19 cellular contexts compared by ENCODE assay signal in genomic region chr14:50366115-50366514, GRCh38. TPM values are rescaled to one million over a fixed set of nuclear protein-coding genes. Genes with fewer than 3 reads are reported as not detected.
DNase-seq lines count a peak whose midpoint lies in the region; ATAC-seq and TF ChIP-seq lines count a peak whose summit lies in the region.
"Had no signal": no experiment of that assay in that cellular context is flagged by ENCODE, and none has a peak within 500 bp of the region (broad histone marks: within the 10 kb centered on the region; RNA-seq: fewer than 3 reads in every experiment).

No MANE protein-coding gene starts in this region.

- WGBS in IMR-90 (ENCODE audit: extremely low coverage in 2 of 2, insufficient read length in 1 of 2), 2 experiments: 71% methylated on average over 2 of the region's 3 CpGs; no CpG with 5 or more reads in 1 of the 2 experiments
- WGBS in SK-N-SH (ENCODE audit: low lambda C conversion rate): 95% methylated on average over 3 of the region's 3 CpGs

- peaks cover 16% of the 10 kb centered on the region for H3K9me1 ChIP-seq in IMR-90 (ENCODE audit: insufficient read depth, low read length)

- in situ Hi-C loops in IMR-90 (cut with MboI; ENCODE audit: low sequenced_read_pairs): no loop called here

- H3K79me1 ChIP-seq in IMR-90 (ENCODE audit: low read depth in 1 of 2, low read length in 2 of 2): no peaks in the 10 kb centered on the region; a peak in 1 of 4 replicates

- H3K27me3 ChIP-seq in IMR-90 (ENCODE audit: control insufficient read depth, insufficient read depth, low read length) (no peaks in the 10 kb centered on the region), duodenal mucosa (ENCODE audit: control insufficient read depth in 1 of 2, insufficient read depth in 2 of 2, low read length in 2 of 2) (no peaks in the 10 kb centered on the region), SK-N-SH (ENCODE audit: insufficient read depth) (no peaks in the 10 kb centered on the region)
- H3K27me3 ChIP-seq: tibial nerve had no signal

- H3K36me3 Mint-ChIP-seq in natural killer cell: no peaks in the 10 kb centered on the region
- H3K36me3 Mint-ChIP-seq: naive B cell had no signal

- no peak overlapping the region for H3K4me3 ChIP-seq in IMR-90 (ENCODE audit: insufficient read depth, low read depth, low read length)
- H3K4me3 ChIP-seq in duodenal mucosa (ENCODE audit: low read depth in 1 of 2, low read length in 2 of 2): no peak overlapping the region
- no peak overlapping the region for H3K4me3 ChIP-seq in SK-N-SH (ENCODE audit: low read depth in 2 of 2, low read length in 1 of 2)
- H3K4me3 ChIP-seq: A549, lung, prostate gland, tibial nerve had no signal

- 0 out of 2 replicates have a peak overlapping the region, but pooled peaks have one; percentile 6 for H2BK120ac ChIP-seq in IMR-90 (ENCODE audit: low read depth, low read length)

- TF ChIP-seq CTCF in IMR-90 (conservative IDR thresholded peaks at IDR 0.05; ENCODE audit: low read depth, low read length) (no peak), natural killer cell (IDR thresholded peaks at IDR 0.05) (no peak), SK-N-SH (IDR thresholded peaks at IDR 0.05) (no peak)

- no peak for TF ChIP-seq EP300 in SK-N-SH (IDR thresholded peaks at IDR 0.05; ENCODE audit: borderline replicate concordance in 1 of 2, low read depth in 1 of 2, low read length in 1 of 2)

- H4K20me1 ChIP-seq in IMR-90 (ENCODE audit: insufficient read depth, low read length): no peaks in the 10 kb centered on the region
- H4K20me1 ChIP-seq in SK-N-SH (ENCODE audit: insufficient read depth): no peaks in the 10 kb centered on the region

- peak overlapping the region; percentile 18 for H2AFZ ChIP-seq in IMR-90 (replicated peaks; ENCODE audit: low read length, poor library complexity)
- H2AFZ ChIP-seq in SK-N-SH (ENCODE audit: low read depth): no peak overlapping the region

- peak; percentile 20 for DNase-seq in AG08396 (ENCODE audit: low spot score)
- peak; percentile 21 for DNase-seq in IMR-90
- no peak for DNase-seq in natural killer cell
- no peak for DNase-seq in SK-N-SH
- no peak for DNase-seq in NCI-H2107 (lab: John Stamatoyannopoulos, UW)
- DNase-seq in NCI-H187 treated with DMSO at 0.1 percent for 48 hours (lab: John Stamatoyannopoulos, UW): no peak
- DNase-seq: DMS79, glutamatergic neuron, naive B cell, NCI-H2029 treated with DMSO at 0.1 percent for 48 hours, SHP77 treated with DMSO at 0.1 percent for 48 hours, T-helper 17 cell had no signal

- no peak overlapping the region for H3K18ac ChIP-seq in IMR-90 (ENCODE audit: low read depth, low read length)

- no peak overlapping the region for H4K91ac ChIP-seq in IMR-90 (ENCODE audit: insufficient read depth, low read depth, low read length)

- peak overlapping the region; percentile 21; the same call in 1 of the 2 replicates for H3K23ac ChIP-seq in IMR-90 (ENCODE audit: low read depth, low read length)

- CTCF ChIA-PET in IMR-90 (lab: Yijun Ruan, JAX) (no interaction called here), SK-N-SH (lab: Yijun Ruan, JAX) (interaction anchor here (0.9 to 1.0 kb wide), 2 partner anchors 10 to 28 kb away, joined by 3 to 4 read pairs; no protein-coding TSS in a partner anchor)

- BruUV-seq in IMR-90 (replicated peaks; lab: Mats Ljungman, UMichigan): no TSS peak

- H3K9me3 ChIP-seq in IMR-90 (ENCODE audit: control insufficient read depth, insufficient read depth, low read length) (no peaks in the 10 kb centered on the region), duodenal mucosa (ENCODE audit: control insufficient read depth in 1 of 2, low read length in 2 of 2) (no peaks in the 10 kb centered on the region), SK-N-SH (no peaks in the 10 kb centered on the region)
- H3K9me3 ChIP-seq: A549, prostate gland, tibial nerve had no signal

- POLR2A ChIA-PET in IMR-90 (lab: Charles Lee; ENCODE audit: unreplicated experiment) (interaction anchor here (0.6 kb wide), 1 partner anchor 474 kb away, joined by 7 read pairs; no protein-coding TSS in a partner anchor), SK-N-SH (lab: Yijun Ruan, JAX) (no interaction called here)

- peaks cover 51 to 57% of the 10 kb centered on the region in 2 donors for H3K4me1 Mint-ChIP-seq in natural killer cell

- peak overlapping the region; percentile 69 for H3K4me3 Mint-ChIP-seq in natural killer cell
- H3K4me3 Mint-ChIP-seq: naive B cell, T-helper 17 cell had no signal

- dilution Hi-C loops in IMR-90 (cut with HindIII; ENCODE audit: low sequenced_read_pairs, unreplicated experiment): no loop called here

- ATAC-seq in IMR-90 (ENCODE audit: low read depth) (no peak), natural killer cell (no peak), HG03520 (IDR thresholded peaks at IDR 0.05; ENCODE audit: unreplicated experiment) (no peak)
- ATAC-seq: A549, esophagus mucosa, T-helper 17 cell had no signal

- 0 out of 2 replicates have a peak overlapping the region, but pooled peaks have one; percentile 9 for H3K14ac ChIP-seq in IMR-90 (replicated peaks; ENCODE audit: low read depth, low read length)

- no peak overlapping the region for H2BK20ac ChIP-seq in IMR-90 (ENCODE audit: low read depth, low read length)

- 0 out of 4 replicates have a peak overlapping the region, but pooled peaks of 1 of the 2 experiments have one; percentile 0 for H4K8ac ChIP-seq in IMR-90 (ENCODE audit: low read depth in 2 of 2, low read length in 2 of 2)

- H3K79me2 ChIP-seq in SK-N-SH (ENCODE audit: insufficient read depth): no peaks in the 10 kb centered on the region

- intact Hi-C loops in IMR-90 (cut with micrococcal nuclease) (no loop called here), natural killer cell (cut with micrococcal nuclease) (loop anchor here (2.0 to 10.0 kb wide), 2 partner anchors 167 to 781 kb away; partner anchors contain the start of genes MAP4K5 and RPS29)

- no peak overlapping the region for H2AK9ac ChIP-seq in IMR-90 (replicated peaks; ENCODE audit: low read depth, low read length, poor library complexity)

- no peak overlapping the region for H2AK5ac ChIP-seq in IMR-90 (ENCODE audit: low read depth, low read length)

- H3K36me3 ChIP-seq in IMR-90 (ENCODE audit: control insufficient read depth, insufficient read depth, low read length): no peaks in the 10 kb centered on the region
- no peaks in the 10 kb centered on the region for H3K36me3 ChIP-seq in duodenal mucosa (ENCODE audit: control insufficient read depth in 1 of 2, insufficient read depth in 2 of 2, low read length in 2 of 2)
- no peaks in the 10 kb centered on the region for H3K36me3 ChIP-seq in SK-N-SH (replicated peaks in 1 of 2; ENCODE audit: control insufficient read depth in 1 of 2, insufficient read depth in 2 of 2, low read length in 1 of 2)
- H3K36me3 ChIP-seq: prostate gland, tibial nerve had no signal

- H3K4me2 ChIP-seq in IMR-90 (ENCODE audit: low read depth, low read length): no peak overlapping the region
- no peak overlapping the region for H3K4me2 ChIP-seq in SK-N-SH
- H3K4me2 ChIP-seq: A549 had no signal

- peaks cover 7% of the 10 kb centered on the region for H3K4me1 ChIP-seq in IMR-90 (ENCODE audit: control insufficient read depth, insufficient read depth, low read length)
- peaks cover 33 to 40% of the 10 kb centered on the region in 2 donors for H3K4me1 ChIP-seq in duodenal mucosa (ENCODE audit: control insufficient read depth in 1 of 2, insufficient read depth in 2 of 2, low read length in 2 of 2)
- H3K4me1 ChIP-seq in SK-N-SH (ENCODE audit: control insufficient read depth in 1 of 2, insufficient read depth in 2 of 2, low read depth in 1 of 2, low read length in 1 of 2): no peaks in the 10 kb centered on the region
- H3K4me1 ChIP-seq: prostate gland had no signal

- H3K27ac ChIP-seq in IMR-90 (ENCODE audit: insufficient read depth, low read length): no peak overlapping the region
- H3K27ac ChIP-seq in duodenal mucosa (ENCODE audit: low read depth, low read length): peak overlapping the region; percentile 6
- no peak overlapping the region for H3K27ac ChIP-seq in SK-N-SH (ENCODE audit: low read depth in 2 of 2, low read length in 1 of 2)
- H3K27ac ChIP-seq: A549, prostate gland, tibial nerve had no signal

- H3K9me3 Mint-ChIP-seq in natural killer cell: peaks cover 0 to 3% of the 10 kb centered on the region in 2 donors

- no peaks in the 10 kb centered on the region for H3F3A ChIP-seq in SK-N-SH (replicated peaks; ENCODE audit: insufficient read depth)

- H3K9me2 ChIP-seq in SK-N-SH: no peaks in the 10 kb centered on the region

- no peak overlapping the region; the same call in 1 of the 2 replicates for H3K4ac ChIP-seq in IMR-90 (ENCODE audit: low read depth, low read length)

- H3K27ac Mint-ChIP-seq in natural killer cell: peak overlapping the region; percentile 92 to 93
- H3K27ac Mint-ChIP-seq: T-helper 17 cell had no signal

- H2BK5ac ChIP-seq in IMR-90 (ENCODE audit: low read depth, low read length, poor library complexity, severe bottlenecking): no peak overlapping the region

- H3K56ac ChIP-seq in IMR-90 (ENCODE audit: extremely low read depth, insufficient read depth, low read length): no peak overlapping the region

- H3K27me3 Mint-ChIP-seq in natural killer cell (ENCODE audit: low read depth in 2 of 2): no peaks in the 10 kb centered on the region
- H3K27me3 Mint-ChIP-seq: naive B cell, T-helper 17 cell had no signal

- TF ChIP-seq POLR2A in IMR-90 (IDR thresholded peaks at IDR 0.05; ENCODE audit: low read depth, low read length): no peak

- no peak overlapping the region for H2BK15ac ChIP-seq in IMR-90 (ENCODE audit: low read depth, low read length)

- H3K9ac ChIP-seq in IMR-90 (ENCODE audit: low read depth, low read length) (no peak overlapping the region), duodenal mucosa (ENCODE audit: low read depth in 1 of 2, low read length in 2 of 2) (no peak overlapping the region), SK-N-SH (no peak overlapping the region)

- TF ChIP-seq RAD21 in IMR-90 (IDR thresholded peaks at IDR 0.05; ENCODE audit: low read length) (no peak), SK-N-SH (IDR thresholded peaks at IDR 0.05; ENCODE audit: low read length) (no peak)

- H4K5ac ChIP-seq in IMR-90 (ENCODE audit: low read depth, low read length): no peak overlapping the region

RNA-seq across cellular contexts. Expression of gene CDKL1, which starts 30.6 kb away (rescaled TPM):
- total RNA-seq in IMR-90 (2012; rRNA removed) (3.8 and 7.2 TPM in 2 replicates), natural killer cell (10 to 100 TPM; 12.4 to 16.7 (median 15.4) TPM)
- polyA plus RNA-seq in IMR-90 (2012; rRNA removed) (1.5 and 1.9 TPM in 2 replicates), SK-N-SH (2012; rRNA removed) (1.7 and 2.5 TPM in 2 replicates)
- polyA plus RNA-seq in IMR-90 (2012; cell fraction: cytosol; rRNA removed): 0.75 and 0.87 TPM in 2 replicates
- 1.0 and 5.3 TPM in 2 replicates for polyA plus RNA-seq in IMR-90 (2012; cell fraction: nucleus; rRNA removed; ENCODE audit: low replicate concordance)
- 1.4 and 1.5 TPM in 2 replicates for polyA plus RNA-seq in SK-N-SH (2012; cell fraction: cytosol; rRNA removed)
- polyA plus RNA-seq in SK-N-SH (2012; cell fraction: nucleus; rRNA removed): 1.6 and 2.8 TPM in 2 replicates

RNA-seq across cellular contexts. Expression of gene DMAC2L, which starts 54.0 kb away (rescaled TPM):
- 3.9 and 5.0 TPM in 2 replicates for total RNA-seq in IMR-90 (2012; rRNA removed)
- 6.1 and 7.8 TPM in 2 replicates for polyA plus RNA-seq in IMR-90 (2012; rRNA removed)
- 2.2 and 9.5 TPM in 2 replicates for polyA plus RNA-seq in IMR-90 (2012; cell fraction: cytosol; rRNA removed)
- 6.2 and 11.8 TPM in 2 replicates for polyA plus RNA-seq in IMR-90 (2012; cell fraction: nucleus; rRNA removed; ENCODE audit: low replicate concordance)
- 10 to 100 TPM; 24.7 to 28.7 (median 25.0) TPM for total RNA-seq in natural killer cell
- polyA plus RNA-seq in SK-N-SH (2012; rRNA removed): 20.3 and 22.7 TPM in 2 replicates
- polyA plus RNA-seq in SK-N-SH (2012; cell fraction: cytosol; rRNA removed): 18.4 and 21.9 TPM in 2 replicates
- polyA plus RNA-seq in SK-N-SH (2012; cell fraction: nucleus; rRNA removed): 12.5 and 21.6 TPM in 2 replicates

RNA-seq across cellular contexts. Expression of gene L2HGDH, which starts 54.1 kb away (rescaled TPM):
- total RNA-seq in IMR-90 (2012; rRNA removed) (3.8 and 5.0 TPM in 2 replicates), natural killer cell (1 to 10 TPM; 4.2 to 5.6 (median 5.4) TPM)
- polyA plus RNA-seq in IMR-90 (2012; rRNA removed) (2.8 and 3.1 TPM in 2 replicates), SK-N-SH (2012; rRNA removed) (5.4 and 8.4 TPM in 2 replicates)
- 1.5 and 2.3 TPM in 2 replicates for polyA plus RNA-seq in IMR-90 (2012; cell fraction: cytosol; rRNA removed)
- polyA plus RNA-seq in IMR-90 (2012; cell fraction: nucleus; rRNA removed; ENCODE audit: low replicate concordance): 0.87 and 2.4 TPM in 2 replicates
- 6.0 and 6.2 TPM in 2 replicates for polyA plus RNA-seq in SK-N-SH (2012; cell fraction: cytosol; rRNA removed)
- polyA plus RNA-seq in SK-N-SH (2012; cell fraction: nucleus; rRNA removed): 4.3 and 5.2 TPM in 2 replicates

Comparison
In these comparisons a context has a peak if more than half of its experiments do, and no peak if none do; other contexts are left out.
1. DNase-seq: peak in AG08396 (single experiment) and IMR-90 (single experiment); none in natural killer cell (single experiment), SK-N-SH (single experiment), NCI-H2107 (single experiment) and NCI-H187 treated with DMSO at 0.1 percent for 48 hours (single experiment).